ENCODE assay signal across 1 cellular context in the genomic region with DNA sequence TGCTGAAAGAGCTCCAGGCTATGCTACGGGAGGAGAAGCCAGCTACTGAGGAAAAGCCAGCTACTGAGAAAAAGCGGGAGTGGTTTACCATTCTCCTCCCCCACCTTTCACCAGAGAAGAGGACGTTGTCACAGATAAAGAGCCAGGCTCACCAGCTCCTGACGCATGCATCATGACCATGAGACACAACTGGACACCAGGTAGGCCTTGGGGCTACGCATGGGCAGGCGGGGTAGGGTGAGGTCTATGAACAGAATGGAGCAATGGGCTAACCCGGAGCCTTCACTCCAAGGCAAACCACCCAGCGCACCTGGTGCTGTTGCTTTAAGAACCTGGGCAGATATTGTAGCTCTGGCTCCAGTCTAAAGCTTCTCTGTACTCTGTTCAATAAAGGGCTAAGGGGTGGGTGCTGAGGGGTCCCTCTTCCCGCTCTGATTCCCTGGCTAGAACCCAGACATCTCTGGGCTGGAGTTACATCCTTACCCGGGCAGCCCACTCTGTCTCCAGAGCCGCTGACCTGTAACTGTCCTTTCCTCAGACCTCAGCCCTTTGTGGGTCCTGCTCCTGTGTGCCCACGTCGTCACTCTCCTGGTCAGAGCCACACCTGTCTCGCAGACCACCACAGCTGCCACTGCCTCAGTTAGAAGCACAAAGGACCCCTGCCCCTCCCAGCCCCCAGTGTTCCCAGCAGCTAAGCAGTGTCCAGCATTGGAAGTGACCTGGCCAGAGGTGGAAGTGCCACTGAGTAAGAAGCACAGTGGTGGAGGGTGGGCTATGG.
TF ChIP-seq lines count a peak whose summit lies in the region.

No MANE protein-coding gene starts in this region.

TF ChIP-seq in WTC11, 78 proteins besides CTCF, POLR2A, EP300 and RAD21 (continued from another document):
- TF ChIP-seq, protein P1, sequence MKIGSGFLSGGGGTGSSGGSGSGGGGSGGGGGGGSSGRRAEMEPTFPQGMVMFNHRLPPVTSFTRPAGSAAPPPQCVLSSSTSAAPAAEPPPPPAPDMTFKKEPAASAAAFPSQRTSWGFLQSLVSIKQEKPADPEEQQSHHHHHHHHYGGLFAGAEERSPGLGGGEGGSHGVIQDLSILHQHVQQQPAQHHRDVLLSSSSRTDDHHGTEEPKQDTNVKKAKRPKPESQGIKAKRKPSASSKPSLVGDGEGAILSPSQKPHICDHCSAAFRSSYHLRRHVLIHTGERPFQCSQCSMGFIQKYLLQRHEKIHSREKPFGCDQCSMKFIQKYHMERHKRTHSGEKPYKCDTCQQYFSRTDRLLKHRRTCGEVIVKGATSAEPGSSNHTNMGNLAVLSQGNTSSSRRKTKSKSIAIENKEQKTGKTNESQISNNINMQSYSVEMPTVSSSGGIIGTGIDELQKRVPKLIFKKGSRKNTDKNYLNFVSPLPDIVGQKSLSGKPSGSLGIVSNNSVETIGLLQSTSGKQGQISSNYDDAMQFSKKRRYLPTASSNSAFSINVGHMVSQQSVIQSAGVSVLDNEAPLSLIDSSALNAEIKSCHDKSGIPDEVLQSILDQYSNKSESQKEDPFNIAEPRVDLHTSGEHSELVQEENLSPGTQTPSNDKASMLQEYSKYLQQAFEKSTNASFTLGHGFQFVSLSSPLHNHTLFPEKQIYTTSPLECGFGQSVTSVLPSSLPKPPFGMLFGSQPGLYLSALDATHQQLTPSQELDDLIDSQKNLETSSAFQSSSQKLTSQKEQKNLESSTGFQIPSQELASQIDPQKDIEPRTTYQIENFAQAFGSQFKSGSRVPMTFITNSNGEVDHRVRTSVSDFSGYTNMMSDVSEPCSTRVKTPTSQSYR (CRISPR knock-in tag; IDR thresholded peaks at IDR 0.05): no peak
- TF ChIP-seq MYBL2 (CRISPR knock-in tag; IDR thresholded peaks at IDR 0.05) (no peak), GABPB1 (CRISPR knock-in tag; IDR thresholded peaks at IDR 0.05) (no peak), CREB1 (CRISPR knock-in tag; IDR thresholded peaks at IDR 0.05) (no peak)
- TF ChIP-seq, protein P2, sequence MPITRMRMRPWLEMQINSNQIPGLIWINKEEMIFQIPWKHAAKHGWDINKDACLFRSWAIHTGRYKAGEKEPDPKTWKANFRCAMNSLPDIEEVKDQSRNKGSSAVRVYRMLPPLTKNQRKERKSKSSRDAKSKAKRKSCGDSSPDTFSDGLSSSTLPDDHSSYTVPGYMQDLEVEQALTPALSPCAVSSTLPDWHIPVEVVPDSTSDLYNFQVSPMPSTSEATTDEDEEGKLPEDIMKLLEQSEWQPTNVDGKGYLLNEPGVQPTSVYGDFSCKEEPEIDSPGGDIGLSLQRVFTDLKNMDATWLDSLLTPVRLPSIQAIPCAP (CRISPR knock-in tag; IDR thresholded peaks at IDR 0.05): no peak
- TF ChIP-seq, protein P3, sequence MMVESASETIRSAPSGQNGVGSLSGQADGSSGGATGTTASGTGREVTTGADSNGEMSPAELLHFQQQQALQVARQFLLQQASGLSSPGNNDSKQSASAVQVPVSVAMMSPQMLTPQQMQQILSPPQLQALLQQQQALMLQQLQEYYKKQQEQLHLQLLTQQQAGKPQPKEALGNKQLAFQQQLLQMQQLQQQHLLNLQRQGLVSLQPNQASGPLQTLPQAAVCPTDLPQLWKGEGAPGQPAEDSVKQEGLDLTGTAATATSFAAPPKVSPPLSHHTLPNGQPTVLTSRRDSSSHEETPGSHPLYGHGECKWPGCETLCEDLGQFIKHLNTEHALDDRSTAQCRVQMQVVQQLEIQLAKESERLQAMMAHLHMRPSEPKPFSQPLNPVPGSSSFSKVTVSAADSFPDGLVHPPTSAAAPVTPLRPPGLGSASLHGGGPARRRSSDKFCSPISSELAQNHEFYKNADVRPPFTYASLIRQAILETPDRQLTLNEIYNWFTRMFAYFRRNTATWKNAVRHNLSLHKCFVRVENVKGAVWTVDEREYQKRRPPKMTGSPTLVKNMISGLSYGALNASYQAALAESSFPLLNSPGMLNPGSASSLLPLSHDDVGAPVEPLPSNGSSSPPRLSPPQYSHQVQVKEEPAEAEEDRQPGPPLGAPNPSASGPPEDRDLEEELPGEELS (CRISPR knock-in tag; IDR thresholded peaks at IDR 0.05): no peak
- TF ChIP-seq, protein P4, sequence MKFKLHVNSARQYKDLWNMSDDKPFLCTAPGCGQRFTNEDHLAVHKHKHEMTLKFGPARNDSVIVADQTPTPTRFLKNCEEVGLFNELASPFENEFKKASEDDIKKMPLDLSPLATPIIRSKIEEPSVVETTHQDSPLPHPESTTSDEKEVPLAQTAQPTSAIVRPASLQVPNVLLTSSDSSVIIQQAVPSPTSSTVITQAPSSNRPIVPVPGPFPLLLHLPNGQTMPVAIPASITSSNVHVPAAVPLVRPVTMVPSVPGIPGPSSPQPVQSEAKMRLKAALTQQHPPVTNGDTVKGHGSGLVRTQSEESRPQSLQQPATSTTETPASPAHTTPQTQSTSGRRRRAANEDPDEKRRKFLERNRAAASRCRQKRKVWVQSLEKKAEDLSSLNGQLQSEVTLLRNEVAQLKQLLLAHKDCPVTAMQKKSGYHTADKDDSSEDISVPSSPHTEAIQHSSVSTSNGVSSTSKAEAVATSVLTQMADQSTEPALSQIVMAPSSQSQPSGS (CRISPR knock-in tag; IDR thresholded peaks at IDR 0.05; ENCODE audit: borderline replicate concordance, low read depth): no peak
